Comparison of ENCODE assay signal across 19 cellular contexts in genomic region chr5:153559926-153560325, GRCh38.
DNase-seq lines count a peak whose midpoint lies in the region; ATAC-seq and TF ChIP-seq lines count a peak whose summit lies in the region.
"Had no signal": no experiment of that assay in that cellular context is flagged by ENCODE, and none has a peak within 500 bp of the region (broad histone marks: within the 10 kb centered on the region; RNA-seq: fewer than 3 reads in every experiment).

No MANE protein-coding gene starts in this region.

- H3K27ac ChIP-seq in SJSA1 (peak overlapping the region; percentile 17), mesenchymal stem cell (ENCODE audit: low read length, poor library complexity, severe bottlenecking) (no peak overlapping the region)
- H3K27ac ChIP-seq: C4-2B, GM23248, KMS-11 had no signal

- DNase-seq in AG10803 (ENCODE audit: low read depth) (peak; percentile 92), SJSA1 (ENCODE audit: low read depth in 1 of 2, low spot score in 2 of 2) (peak in 1 of 2 experiments; percentile 48), fibroblast of gingiva (ENCODE audit: low read depth) (peak; percentile 80), mesenchymal stem cell (peak; percentile 61), NCI-H1694 treated with DMSO at 0.1 percent for 48 hours (lab: John Stamatoyannopoulos, UW) (no peak), nucleus accumbens (lab: John Stamatoyannopoulos, UW) (no peak), NCI-H1417 (lab: John Stamatoyannopoulos, UW) (no peak)
- DNase-seq in activated CD8-positive, alpha-beta memory T cell treated with anti-CD3 and anti-CD28 coated beads, Interleukin-2, amount 10 ng/mL, durations not matched to agents 7 days and 5 days: no peak
- DNase-seq: DMS 273 treated with DMSO at 0.1 percent for 48 hours, GM23248, NCI-H1436 treated with DMSO at 0.1 percent for 48 hours, NCI-H2081 treated with DMSO at 0.1 percent for 48 hours, NCI-H524, SK-N-SH had no signal

- H3K36me3 Mint-ChIP-seq in activated CD8-positive, alpha-beta memory T cell treated with anti-CD3 and anti-CD28 coated beads, Interleukin-2, amount 10 ng/mL, durations not matched to agents 7 days and 5 days: no peaks in the 10 kb centered on the region

- no CpG with 5 or more reads among the region's 1 CpG for WGBS in mesenchymal stem cell

- no peak overlapping the region for H2BK5ac ChIP-seq in mesenchymal stem cell (ENCODE audit: low read depth, low read length, poor library complexity, severe bottlenecking)

- H3K4me1 ChIP-seq in SJSA1 (replicated peaks) (peaks cover 53% of the 10 kb centered on the region), mesenchymal stem cell (ENCODE audit: control insufficient read depth, insufficient read depth, low read depth, low read length) (peaks cover 4% of the 10 kb centered on the region)

- no peak overlapping the region for H3K4ac ChIP-seq in mesenchymal stem cell (ENCODE audit: low read depth in 1 of 2, low read length in 2 of 2)

- no peaks in the 10 kb centered on the region for H3K9me3 ChIP-seq in SJSA1 (replicated peaks)
- H3K9me3 ChIP-seq in mesenchymal stem cell (ENCODE audit: control insufficient read depth, low read length): no peaks in the 10 kb centered on the region
- H3K9me3 ChIP-seq: SK-N-SH had no signal

- no peak overlapping the region for H3K4me3 Mint-ChIP-seq in activated CD8-positive, alpha-beta memory T cell treated with anti-CD3 and anti-CD28 coated beads, Interleukin-2, amount 10 ng/mL, durations not matched to agents 7 days and 5 days

- H3K4me1 Mint-ChIP-seq in activated CD8-positive, alpha-beta memory T cell treated with anti-CD3 and anti-CD28 coated beads, Interleukin-2, amount 10 ng/mL, durations not matched to agents 7 days and 5 days: peaks cover 2% of the 10 kb centered on the region

- H2AFZ ChIP-seq in mesenchymal stem cell (ENCODE audit: low read depth, low read length): no peak overlapping the region
- H2AFZ ChIP-seq: GM23248 had no signal

- no peak overlapping the region for H4K91ac ChIP-seq in mesenchymal stem cell (ENCODE audit: low read length)

- no peaks in the 10 kb centered on the region for H3K9me3 Mint-ChIP-seq in activated CD8-positive, alpha-beta memory T cell treated with anti-CD3 and anti-CD28 coated beads, Interleukin-2, amount 10 ng/mL, durations not matched to agents 7 days and 5 days (ENCODE audit: low read depth)

- H4K8ac ChIP-seq in mesenchymal stem cell (ENCODE audit: low read length): no peak overlapping the region

- ATAC-seq in activated CD8-positive, alpha-beta memory T cell treated with anti-CD3 and anti-CD28 coated beads, Interleukin-2, amount 10 ng/mL, durations not matched to agents 7 days and 5 days: no peak
- ATAC-seq: HCT116, Panc1, Right ventricle myocardium inferior had no signal

- H3K79me1 ChIP-seq in mesenchymal stem cell (replicated peaks; ENCODE audit: low read length, poor library complexity, severe bottlenecking): no peaks in the 10 kb centered on the region

- H3K36me3 ChIP-seq in SJSA1 (no peaks in the 10 kb centered on the region), mesenchymal stem cell (ENCODE audit: control insufficient read depth in 1 of 2, insufficient read depth in 2 of 2, low read depth in 1 of 2, low read length in 2 of 2) (no peaks in the 10 kb centered on the region)

- H3K4me2 ChIP-seq in mesenchymal stem cell (ENCODE audit: low read length, poor library complexity, severe bottlenecking): no peak overlapping the region
- H3K4me2 ChIP-seq: KMS-11, SK-N-SH had no signal

- no peaks in the 10 kb centered on the region for H3K27me3 Mint-ChIP-seq in activated CD8-positive, alpha-beta memory T cell treated with anti-CD3 and anti-CD28 coated beads, Interleukin-2, amount 10 ng/mL, durations not matched to agents 7 days and 5 days

- H2BK12ac ChIP-seq in mesenchymal stem cell (ENCODE audit: low read length in 2 of 2): peak overlapping the region in 1 of 2 experiments; percentile 72

- H3K4me3 ChIP-seq in AG10803 (ENCODE audit: low read length) (no peak overlapping the region), SJSA1 (no peak overlapping the region), mesenchymal stem cell (ENCODE audit: insufficient read depth in 1 of 2, low read depth in 1 of 2, low read length in 2 of 2) (no peak overlapping the region)
- H3K4me3 ChIP-seq: GM23248 had no signal

- no peak overlapping the region for H3K27ac Mint-ChIP-seq in activated CD8-positive, alpha-beta memory T cell treated with anti-CD3 and anti-CD28 coated beads, Interleukin-2, amount 10 ng/mL, durations not matched to agents 7 days and 5 days

- no peak overlapping the region for H3K23ac ChIP-seq in mesenchymal stem cell (ENCODE audit: low read length in 2 of 2)

- CTCF ChIA-PET in activated CD8-positive, alpha-beta memory T cell treated with anti-CD3 and anti-CD28 coated beads, Interleukin-2, amount 10 ng/mL, durations not matched to agents 7 days and 5 days (lab: Charles Lee): no interaction called here

- TF ChIP-seq CTCF in AG10803 (conservative IDR thresholded peaks at IDR 0.05; ENCODE audit: low read length): no peak

- H3K18ac ChIP-seq in mesenchymal stem cell (ENCODE audit: low read depth in 1 of 2, low read length in 2 of 2): no peak overlapping the region

- H2BK15ac ChIP-seq in mesenchymal stem cell (ENCODE audit: low read depth, poor library complexity, severe bottlenecking): no peak overlapping the region

- no peak overlapping the region for H2AK5ac ChIP-seq in mesenchymal stem cell (ENCODE audit: low read length, severe bottlenecking)

- no peak overlapping the region for H3K9ac ChIP-seq in mesenchymal stem cell (ENCODE audit: low read length)
- H3K9ac ChIP-seq: GM23248, KMS-11, SK-N-SH had no signal

- H2BK120ac ChIP-seq in mesenchymal stem cell (ENCODE audit: low read depth, low read length): no peak overlapping the region

- no peak overlapping the region for H3K14ac ChIP-seq in mesenchymal stem cell (ENCODE audit: low read length in 2 of 2)

- H3K27me3 ChIP-seq in SJSA1 (replicated peaks): no peaks in the 10 kb centered on the region
- H3K27me3 ChIP-seq in mesenchymal stem cell (ENCODE audit: control insufficient read depth in 1 of 2, insufficient read depth in 1 of 2, low read length in 2 of 2): no peaks in the 10 kb centered on the region

Comparison
In these comparisons a context has a peak if more than half of its experiments do, and no peak if none do; other contexts are left out.
1. DNase-seq: peak in AG10803 (single experiment), fibroblast of gingiva (single experiment) and mesenchymal stem cell (single experiment); none in NCI-H1694 treated with DMSO at 0.1 percent for 48 hours (single experiment), activated CD8-positive, alpha-beta memory T cell treated with anti-CD3 and anti-CD28 coated beads, Interleukin-2, amount 10 ng/mL, durations not matched to agents 7 days and 5 days (single experiment), nucleus accumbens (0 of 56) and NCI-H1417 (0 of 3).